In the genomic region with DNA sequence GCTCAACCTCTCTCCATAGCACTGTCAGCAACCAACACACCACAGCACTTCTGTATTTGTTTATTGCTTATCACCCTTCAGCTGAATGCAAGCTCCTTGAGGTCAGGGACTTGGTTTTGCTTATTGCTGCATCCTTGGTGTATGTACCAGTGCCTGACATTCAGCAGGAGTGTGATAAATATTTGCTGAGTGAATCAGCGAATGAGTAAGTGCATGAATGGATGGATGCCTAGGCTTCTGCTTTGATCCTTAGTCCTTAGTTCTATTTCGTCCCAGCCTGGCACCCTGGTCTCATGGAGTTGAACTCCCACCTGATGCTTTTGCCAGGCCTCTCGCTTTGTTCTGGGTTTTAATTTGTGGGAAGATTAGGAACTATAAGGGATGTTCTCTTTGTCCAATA, we compare ENCODE assay signal across 18 cellular contexts.
A peak's percentile ranks its signal among the peaks of the same experiment; 100 is the strongest.
DNase-seq lines count a peak whose midpoint lies in the region; ATAC-seq and TF ChIP-seq lines count a peak whose summit lies in the region.
"Had no signal": no experiment of that assay in that cellular context is flagged by ENCODE, and none has a peak within 500 bp of the region (broad histone marks: within the 10 kb centered on the region; RNA-seq: fewer than 3 reads in every experiment).

No MANE protein-coding gene starts in this region.

- DNase-seq in AG10803 (ENCODE audit: low read depth) (peak; percentile 15), HT1080 (ENCODE audit: low read depth) (peak; percentile 46), SW480 (ENCODE audit: low spot score) (peak; percentile 4), fibroblast of the aortic adventitia (ENCODE audit: low read depth) (peak; percentile 8), stomach (no peak)
- DNase-seq in activated naive CD4-positive, alpha-beta T cell treated with Interleukin-2 at 50 U/mL for 16 hours = no peak
- DNase-seq: COR-L47, Kasumi-1, MV-4-11, NCI-H1417 treated with DMSO at 0.1 percent for 48 hours, NCI-H2029, NCI-H510A treated with DMSO at 0.1 percent for 48 hours, Peyer's patch had no signal

- no peak overlapping the region for H3K27ac ChIP-seq in stomach
- H3K27ac ChIP-seq: 22Rv1, C4-2B, Peyer's patch had no signal

- ATAC-seq in HG03045 (IDR thresholded peaks at IDR 0.05; ENCODE audit: unreplicated experiment) = no peak
- ATAC-seq in GM21390 (IDR thresholded peaks at IDR 0.05; ENCODE audit: unreplicated experiment) = no peak
- ATAC-seq: GM23338 had no signal

- peaks cover 11 to 24% (median 21%) of the 10 kb centered on the region in 4 donors for H3K4me1 ChIP-seq in stomach
- H3K4me1 ChIP-seq: Peyer's patch had no signal

- intact Hi-C loops in stomach (cut with DNase I; ENCODE audit: low total_unique reads) = no loop called here

- no peaks in the 10 kb centered on the region for H3K27me3 ChIP-seq in stomach
- H3K27me3 ChIP-seq: Peyer's patch had no signal

- no peaks in the 10 kb centered on the region for H3K9me3 ChIP-seq in stomach
- H3K9me3 ChIP-seq: Peyer's patch had no signal

- no peaks in the 10 kb centered on the region for H3K36me3 ChIP-seq in stomach
- H3K36me3 ChIP-seq: Peyer's patch had no signal

- TF ChIP-seq CTCF in AG10803 (conservative IDR thresholded peaks at IDR 0.05; ENCODE audit: low read length) (no peak), fibroblast of the aortic adventitia (IDR thresholded peaks at IDR 0.05; ENCODE audit: insufficient read depth, low read length) (no peak), stomach (IDR thresholded peaks at IDR 0.05) (no peak)

- TF ChIP-seq EP300 in stomach (IDR thresholded peaks at IDR 0.05) = no peak

- WGBS in stomach, 5 donors = 84 to 94% (median 93%) methylated on average over 3 of the region's 3 CpGs

- TF ChIP-seq POLR2A in stomach (IDR thresholded peaks at IDR 0.05) = no peak

- H3K4me3 ChIP-seq in AG10803 (ENCODE audit: low read length) (no peak overlapping the region), fibroblast of the aortic adventitia (ENCODE audit: low read depth, low read length) (no peak overlapping the region), stomach (no peak overlapping the region)
- H3K4me3 ChIP-seq: GM23338, Peyer's patch had no signal

Comparison
In these comparisons a context has a peak if more than half of its experiments do, and no peak if none do; other contexts are left out.
1. DNase-seq: peak in AG10803 (single experiment), HT1080 (single experiment), SW480 (single experiment) and fibroblast of the aortic adventitia (single experiment); none in activated naive CD4-positive, alpha-beta T cell treated with Interleukin-2 at 50 U/mL for 16 hours (single experiment) and stomach (single experiment).